In the genomic region with DNA sequence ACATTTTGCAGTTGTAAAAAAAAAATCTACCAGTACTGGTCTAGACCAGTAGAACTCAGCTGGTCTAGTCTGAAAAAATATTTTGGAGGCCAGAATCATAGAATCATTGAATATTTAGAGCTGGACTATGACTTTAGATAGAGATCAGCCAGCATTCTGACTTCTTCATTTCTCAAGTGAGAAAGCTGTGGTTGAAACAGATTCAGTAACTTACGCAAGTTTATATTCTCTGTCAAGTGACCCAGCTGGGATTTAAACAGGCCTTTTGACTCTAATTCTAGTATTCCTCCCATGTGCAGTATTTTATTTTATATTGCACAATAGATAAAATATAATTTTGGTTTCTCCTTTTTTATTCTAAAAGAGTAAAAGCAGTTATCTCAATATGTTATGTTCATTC, we compare ENCODE assay signal across 14 cellular contexts. TPM values are rescaled to one million over a fixed set of nuclear protein-coding genes. Genes with fewer than 3 reads are reported as not detected.
DNase-seq lines count a peak whose midpoint lies in the region; TF ChIP-seq lines count a peak whose summit lies in the region.
"Had no signal": no experiment of that assay in that cellular context is flagged by ENCODE, and none has a peak within 500 bp of the region (broad histone marks: within the 10 kb centered on the region; RNA-seq: fewer than 3 reads in every experiment).

No MANE protein-coding gene starts in this region.

- peaks cover 74 to 92% (median 89%) of the 10 kb centered on the region in 3 donors for H3K4me1 Mint-ChIP-seq in CD8-positive, alpha-beta memory T cell

- peaks cover 29% of the 10 kb centered on the region for H3K36me3 ChIP-seq in ACC112 (ENCODE audit: insufficient read depth, low read length)
- peaks cover 43% of the 10 kb centered on the region for H3K36me3 ChIP-seq in SK-N-MC (ENCODE audit: insufficient read depth, low read length)
- no peaks in the 10 kb centered on the region for H3K36me3 ChIP-seq in CD8-positive, alpha-beta memory T cell (ENCODE audit: insufficient read depth, low read length)
- peaks cover 6% of the 10 kb centered on the region; the same call in 1 of the 2 replicates for H3K36me3 ChIP-seq in MM.1S (replicated peaks; ENCODE audit: insufficient read depth, low read length)

- 0 out of 2 replicates have a peak overlapping the region, but pooled peaks have one; percentile 7 for H3K27ac ChIP-seq in ACC112 (ENCODE audit: low read depth, low read length)
- H3K27ac ChIP-seq in SK-N-MC = peak overlapping the region; percentile 47
- H3K27ac ChIP-seq in CD8-positive, alpha-beta memory T cell (ENCODE audit: low read depth, low read length) = no peak overlapping the region
- no peak overlapping the region for H3K27ac ChIP-seq in MM.1S (ENCODE audit: low read length)

- no peaks in the 10 kb centered on the region for H3K27me3 ChIP-seq in ACC112 (ENCODE audit: insufficient read depth, low read length)
- no peaks in the 10 kb centered on the region for H3K27me3 ChIP-seq in CD8-positive, alpha-beta memory T cell (ENCODE audit: insufficient read depth, low read length, poor library complexity, severe bottlenecking)
- H3K27me3 ChIP-seq in MM.1S (replicated peaks; ENCODE audit: insufficient read depth, low read length) = no peaks in the 10 kb centered on the region

- DNase-seq in GM13976 (ENCODE audit: low spot score) (peak; percentile 26), SK-N-MC (ENCODE audit: low read depth, low spot score) (no peak), iris pigment epithelial cell (ENCODE audit: low read depth) (peak; percentile 69), ecto neural progenitor cell (ENCODE audit: low spot score) (no peak), MM.1S (no peak)
- no peak for DNase-seq in CD8-positive, alpha-beta memory T cell
- DNase-seq in activated effector memory CD4-positive, alpha-beta T cell treated with Interleukin-2 at 50 U/mL for 16 hours = no peak
- DNase-seq: activated CD8-positive, alpha-beta memory T cell treated with anti-CD3 and anti-CD28 coated beads, Interleukin-2, amount 50 U/mL, for 48 hours; head of caudate nucleus; mesendoderm; NCI-H748 treated with DMSO at 0.1 percent for 48 hours; small intestine; stimulated activated CD8-positive, alpha-beta memory T cell treated with anti-CD3 and anti-CD28 coated beads, Interleukin-4, amount 100 ng/mL, for 48 hours had no signal

- no peaks in the 10 kb centered on the region for H3F3A ChIP-seq in MM.1S (ENCODE audit: insufficient read depth, low read length)

- peaks cover 0 to 46% (median 5%) of the 10 kb centered on the region in 3 donors for H3K36me3 Mint-ChIP-seq in CD8-positive, alpha-beta memory T cell

- CTCF ChIA-PET in CD8-positive, alpha-beta memory T cell (lab: Charles Lee) = interaction anchor here (0.6 kb wide), 1 partner anchor 15 kb away, joined by 3 read pairs; no protein-coding TSS in a partner anchor

- H3K4me1 ChIP-seq in ACC112 (ENCODE audit: control insufficient read depth, insufficient read depth, low read length, unreplicated experiment) (peaks cover 78% of the 10 kb centered on the region), MM.1S (ENCODE audit: low read length) (peaks cover 9% of the 10 kb centered on the region)
- H3K4me1 ChIP-seq in CD8-positive, alpha-beta memory T cell (ENCODE audit: insufficient read depth, low read length) = peaks cover 70% of the 10 kb centered on the region

- in situ Hi-C loops in GM13976 (cut with MboI; ENCODE audit: low sequenced_read_pairs, unreplicated experiment) = no loop called here

- no peaks in the 10 kb centered on the region for H3K9me2 ChIP-seq in MM.1S (replicated peaks; ENCODE audit: insufficient read depth, low read length)

- H3K79me2 ChIP-seq in ACC112 (ENCODE audit: control insufficient read depth, insufficient read depth, low read length, unreplicated experiment) (peaks cover 95% of the 10 kb centered on the region), MM.1S (ENCODE audit: low read length) (peaks cover 94% of the 10 kb centered on the region)

- H3K9ac ChIP-seq in SK-N-MC (ENCODE audit: insufficient read length) (no peak overlapping the region), MM.1S (ENCODE audit: low read length) (no peak overlapping the region)

- no peak overlapping the region for H3K4me3 ChIP-seq in ACC112 (ENCODE audit: low read depth, low read length)
- H3K4me3 ChIP-seq in SK-N-MC = no peak overlapping the region
- no peak overlapping the region for H3K4me3 ChIP-seq in CD8-positive, alpha-beta memory T cell (ENCODE audit: low read length)
- no peak overlapping the region for H3K4me3 ChIP-seq in MM.1S (ENCODE audit: low read length)

- H3K9me3 Mint-ChIP-seq in CD8-positive, alpha-beta memory T cell = no peaks in the 10 kb centered on the region

- no peaks in the 10 kb centered on the region for H3K27me3 Mint-ChIP-seq in CD8-positive, alpha-beta memory T cell

- peak overlapping the region in 2 of 8 donors; percentile 54 to 87 for H3K27ac Mint-ChIP-seq in CD8-positive, alpha-beta memory T cell

- peaks cover 32% of the 10 kb centered on the region for H4K20me1 ChIP-seq in MM.1S (ENCODE audit: insufficient read depth, low read length)

- POLR2A ChIA-PET in CD8-positive, alpha-beta memory T cell (lab: Charles Lee) = no interaction called here

- H3K9me3 ChIP-seq in SK-N-MC (ENCODE audit: low read depth, low read length) (no peaks in the 10 kb centered on the region), MM.1S (replicated peaks; ENCODE audit: insufficient read depth, low read length) (no peaks in the 10 kb centered on the region)
- no peaks in the 10 kb centered on the region for H3K9me3 ChIP-seq in CD8-positive, alpha-beta memory T cell (ENCODE audit: low read length)

- TF ChIP-seq CTCF in GM13976 (IDR thresholded peaks at IDR 0.05; ENCODE audit: borderline replicate concordance, control extremely low read depth, extremely low read depth, insufficient read depth, missing control alignments) = no peak
- no peak for TF ChIP-seq CTCF in MM.1S (IDR thresholded peaks at IDR 0.05; ENCODE audit: low read length)

- H3K4me3 Mint-ChIP-seq in CD8-positive, alpha-beta memory T cell = no peak overlapping the region

- H3K4me2 ChIP-seq in MM.1S (ENCODE audit: low read depth, low read length) = no peak overlapping the region

- H2AFZ ChIP-seq in ACC112 (ENCODE audit: low read length, unreplicated experiment) (no peak overlapping the region), MM.1S (ENCODE audit: low read length) (no peak overlapping the region)

RNA-seq across cellular contexts. Expression of a gene that starts 4.9 kb away (rescaled TPM):
- total RNA-seq in CD8-positive, alpha-beta memory T cell = 10 to 100 TPM; 40.4 to 44.0 TPM
- polyA plus RNA-seq in CD8-positive, alpha-beta memory T cell = 11.4 TPM

Comparison
In these comparisons a context has a peak if more than half of its experiments do, and no peak if none do; other contexts are left out.
1. H3K27ac ChIP-seq: peak in ACC112 (single experiment) and SK-N-MC (single experiment); none in CD8-positive, alpha-beta memory T cell (single experiment) and MM.1S (single experiment).
2. DNase-seq: peak in GM13976 (single experiment) and iris pigment epithelial cell (single experiment); none in SK-N-MC (single experiment), ecto neural progenitor cell (single experiment), CD8-positive, alpha-beta memory T cell (0 of 5), activated effector memory CD4-positive, alpha-beta T cell treated with Interleukin-2 at 50 U/mL for 16 hours (single experiment) and MM.1S (single experiment).